ENCODE assay signal across 8 cellular contexts in the genomic region with DNA sequence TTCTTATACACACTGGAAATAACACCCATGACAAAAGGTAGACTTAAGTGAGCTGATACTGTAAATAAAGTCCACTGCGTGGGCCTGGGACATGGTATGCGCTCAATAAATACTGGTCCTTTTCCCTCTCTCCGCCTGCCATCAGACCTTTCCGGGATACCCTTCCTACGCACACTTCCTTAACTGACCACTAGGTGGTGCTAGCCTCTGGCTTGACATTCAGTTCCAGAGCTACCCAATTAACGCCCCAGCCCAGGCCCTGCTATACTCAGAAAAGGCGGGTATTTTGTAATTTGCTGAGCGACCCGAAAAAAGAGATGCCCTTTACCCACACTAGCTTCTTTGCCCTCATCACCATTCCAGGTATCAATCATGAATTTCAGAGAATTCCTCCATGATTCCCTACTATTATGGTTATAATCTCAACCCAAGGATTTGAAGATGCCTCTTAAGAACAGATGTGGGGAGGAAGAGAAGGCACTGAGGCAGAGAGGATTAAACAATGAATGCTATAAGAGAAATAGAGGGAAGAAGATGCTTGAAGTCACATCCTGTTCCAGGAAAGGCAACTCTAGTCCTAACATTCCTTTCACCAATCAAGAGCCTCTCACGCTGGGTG. TPM values are rescaled to one million over a fixed set of nuclear protein-coding genes. Genes with fewer than 3 reads are reported as not detected.
DNase-seq lines count a peak whose midpoint lies in the region; ATAC-seq and TF ChIP-seq lines count a peak whose summit lies in the region.

No MANE protein-coding gene starts in this region.

- H3K27me3 Mint-ChIP-seq in CD8-positive, alpha-beta T cell (ENCODE audit: low read depth), result no peaks in the 10 kb centered on the region

- peak; percentile 69 for ATAC-seq in CD8-positive, alpha-beta T cell
- peak; percentile 36 for ATAC-seq in HG02610 (IDR thresholded peaks at IDR 0.05; ENCODE audit: unreplicated experiment)
- ATAC-seq in HG02884 (IDR thresholded peaks at IDR 0.05; ENCODE audit: unreplicated experiment), result no peak

- no peak overlapping the region for H3K4me3 Mint-ChIP-seq in CD8-positive, alpha-beta T cell

- no peak overlapping the region for H3K27ac Mint-ChIP-seq in CD8-positive, alpha-beta T cell

- H3K27me3 ChIP-seq in CD8-positive, alpha-beta T cell (ENCODE audit: insufficient read depth, low read length), result no peaks in the 10 kb centered on the region

- no peak overlapping the region for H3K4me3 ChIP-seq in CD8-positive, alpha-beta T cell (ENCODE audit: low read depth, low read length)

- H3K9me3 Mint-ChIP-seq in CD8-positive, alpha-beta T cell, result no peaks in the 10 kb centered on the region

- POLR2A ChIA-PET in CD8-positive, alpha-beta T cell (lab: Charles Lee), result interaction anchor here (0.7 kb wide), 1 partner anchor 12 kb away, joined by 3 read pairs; no protein-coding TSS in a partner anchor

- DNase-seq in CD8-positive, alpha-beta T cell, result peak; percentile 45 to 82 (median 75)
- DNase-seq in NCI-H69 (lab: John Stamatoyannopoulos, UW) (peak; percentile 85), dermis microvascular lymphatic vessel endothelial cell (ENCODE audit: low read depth in 2 of 2) (peak; percentile 48 to 72), medulla oblongata (ENCODE audit: extremely low spot score) (peak; percentile 90)
- DNase-seq in activated CD4-positive, alpha-beta T cell treated with anti-CD3 and anti-CD28 coated beads, Interleukin-2, amount 50 U/mL, for 24 hours (ENCODE audit: low read depth in 1 of 2, low spot score in 1 of 2), result peak; percentile 45 to 74
- DNase-seq in stimulated activated CD8-positive, alpha-beta memory T cell treated with anti-CD3 and anti-CD28 coated beads, Interleukin-15, amount 100 ng/mL, for 4 hours (ENCODE audit: low read depth in 2 of 2), result peak; percentile 20 to 61

- peaks cover 13% of the 10 kb centered on the region for H3K4me1 ChIP-seq in CD8-positive, alpha-beta T cell (ENCODE audit: insufficient read depth, low read length)

- H3K4me1 Mint-ChIP-seq in CD8-positive, alpha-beta T cell (ENCODE audit: low read depth), result peaks cover 12% of the 10 kb centered on the region

- peak; percentile 91 for TF ChIP-seq CTCF in CD8-positive, alpha-beta T cell (IDR thresholded peaks at IDR 0.05)

- no peaks in the 10 kb centered on the region for H3K36me3 ChIP-seq in CD8-positive, alpha-beta T cell (ENCODE audit: insufficient read depth, low read length)

- no peaks in the 10 kb centered on the region for H3K36me3 Mint-ChIP-seq in CD8-positive, alpha-beta T cell

- intact Hi-C loops in CD8-positive, alpha-beta T cell (cut with DNase I, micrococcal nuclease), result loop anchor here (1.0 kb wide), 3 partner anchors 49 to 119 kb away; no protein-coding TSS in a partner anchor

- H3K27ac ChIP-seq in CD8-positive, alpha-beta T cell (ENCODE audit: low read depth, low read length), result no peak overlapping the region

- H3K9me3 ChIP-seq in CD8-positive, alpha-beta T cell (ENCODE audit: low read length), result no peaks in the 10 kb centered on the region

- CTCF ChIA-PET in CD8-positive, alpha-beta T cell (lab: Charles Lee), result interaction anchor here (0.6 to 14.6 kb wide), 32 partner anchors 9 to 118 kb away, joined by 3 to 224 read pairs (median 6); a partner anchor contains a TSS

RNA-seq across cellular contexts. Expression of a gene that starts 3.9 kb away (rescaled TPM):
- total RNA-seq in CD8-positive, alpha-beta T cell, result 1 to 10 TPM; 3.6 to 4.0 TPM
- 0.26 and 0.76 TPM in 2 replicates for total RNA-seq in dermis microvascular lymphatic vessel endothelial cell

RNA-seq across cellular contexts. Expression of a gene that starts 13.2 kb away (rescaled TPM):
- total RNA-seq in CD8-positive, alpha-beta T cell, result 100 to 1,000 TPM; 116 to 127 TPM
- total RNA-seq in dermis microvascular lymphatic vessel endothelial cell, result 8.5 and 11.0 TPM in 2 replicates

RNA-seq across cellular contexts. Expression of a gene that starts 23.1 kb away (rescaled TPM):
- total RNA-seq in CD8-positive, alpha-beta T cell, result not detected
- total RNA-seq in dermis microvascular lymphatic vessel endothelial cell, result not detected in 2 replicates

RNA-seq across cellular contexts. Expression of a gene that starts 35.5 kb away (rescaled TPM):
- 1 to 10 TPM; 5.9 to 6.7 TPM for total RNA-seq in CD8-positive, alpha-beta T cell
- 5.4 and 13.9 TPM in 2 replicates for total RNA-seq in dermis microvascular lymphatic vessel endothelial cell

RNA-seq across cellular contexts. Expression of a gene that starts 45.8 kb away (rescaled TPM):
- 1 to 10 TPM; 4.3 to 7.4 TPM for total RNA-seq in CD8-positive, alpha-beta T cell
- total RNA-seq in dermis microvascular lymphatic vessel endothelial cell, result 5.5 and 6.1 TPM in 2 replicates
